1 cellular context compared by ENCODE assay signal in the genomic region with DNA sequence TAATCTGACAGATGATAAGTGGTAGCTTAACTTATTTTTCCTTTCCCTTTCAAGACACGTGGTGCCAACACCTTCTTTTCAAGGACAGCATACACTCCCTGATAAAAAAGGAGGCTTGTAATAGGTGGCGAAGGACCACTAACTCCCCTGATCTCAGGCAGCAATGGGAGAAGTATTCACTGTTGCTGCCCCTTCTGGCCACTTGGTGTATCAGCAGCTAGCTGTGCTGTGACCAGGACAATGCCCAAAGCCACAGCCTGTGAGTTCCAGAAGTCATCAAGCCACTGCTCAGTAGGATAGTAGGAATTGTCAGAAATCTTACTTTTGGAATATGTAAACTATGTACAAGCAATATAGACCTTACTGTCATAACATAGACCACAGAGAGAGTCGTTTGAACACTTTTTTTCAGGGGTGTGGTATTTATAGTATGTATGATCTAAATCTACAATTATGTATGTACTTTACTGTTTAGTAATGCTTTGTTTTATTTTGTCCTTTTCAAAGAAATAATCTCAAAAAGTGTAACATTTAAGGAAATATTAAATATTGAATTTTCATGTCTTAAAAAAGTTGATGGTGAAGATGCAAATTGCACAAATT.
TF ChIP-seq lines count a peak whose summit lies in the region.

No MANE protein-coding gene starts in this region.

TF ChIP-seq in GM12878, 131 proteins besides CTCF, POLR2A, EP300 and RAD21 (continued from another document):
- TF ChIP-seq, protein P1, sequence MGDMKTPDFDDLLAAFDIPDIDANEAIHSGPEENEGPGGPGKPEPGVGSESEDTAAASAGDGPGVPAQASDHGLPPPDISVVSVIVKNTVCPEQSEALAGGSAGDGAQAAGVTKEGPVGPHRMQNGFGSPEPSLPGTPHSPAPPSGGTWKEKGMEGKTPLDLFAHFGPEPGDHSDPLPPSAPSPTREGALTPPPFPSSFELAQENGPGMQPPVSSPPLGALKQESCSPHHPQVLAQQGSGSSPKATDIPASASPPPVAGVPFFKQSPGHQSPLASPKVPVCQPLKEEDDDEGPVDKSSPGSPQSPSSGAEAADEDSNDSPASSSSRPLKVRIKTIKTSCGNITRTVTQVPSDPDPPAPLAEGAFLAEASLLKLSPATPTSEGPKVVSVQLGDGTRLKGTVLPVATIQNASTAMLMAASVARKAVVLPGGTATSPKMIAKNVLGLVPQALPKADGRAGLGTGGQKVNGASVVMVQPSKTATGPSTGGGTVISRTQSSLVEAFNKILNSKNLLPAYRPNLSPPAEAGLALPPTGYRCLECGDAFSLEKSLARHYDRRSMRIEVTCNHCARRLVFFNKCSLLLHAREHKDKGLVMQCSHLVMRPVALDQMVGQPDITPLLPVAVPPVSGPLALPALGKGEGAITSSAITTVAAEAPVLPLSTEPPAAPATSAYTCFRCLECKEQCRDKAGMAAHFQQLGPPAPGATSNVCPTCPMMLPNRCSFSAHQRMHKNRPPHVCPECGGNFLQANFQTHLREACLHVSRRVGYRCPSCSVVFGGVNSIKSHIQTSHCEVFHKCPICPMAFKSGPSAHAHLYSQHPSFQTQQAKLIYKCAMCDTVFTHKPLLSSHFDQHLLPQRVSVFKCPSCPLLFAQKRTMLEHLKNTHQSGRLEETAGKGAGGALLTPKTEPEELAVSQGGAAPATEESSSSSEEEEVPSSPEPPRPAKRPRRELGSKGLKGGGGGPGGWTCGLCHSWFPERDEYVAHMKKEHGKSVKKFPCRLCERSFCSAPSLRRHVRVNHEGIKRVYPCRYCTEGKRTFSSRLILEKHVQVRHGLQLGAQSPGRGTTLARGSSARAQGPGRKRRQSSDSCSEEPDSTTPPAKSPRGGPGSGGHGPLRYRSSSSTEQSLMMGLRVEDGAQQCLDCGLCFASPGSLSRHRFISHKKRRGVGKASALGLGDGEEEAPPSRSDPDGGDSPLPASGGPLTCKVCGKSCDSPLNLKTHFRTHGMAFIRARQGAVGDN (IDR thresholded peaks at IDR 0.05): no peak
- TF ChIP-seq GATAD2B (conservative IDR thresholded peaks at IDR 0.05; ENCODE audit: low read depth) (no peak), RUNX3 (IDR thresholded peaks at IDR 0.05; ENCODE audit: low read length) (no peak), SREBF1 (IDR thresholded peaks at IDR 0.05; ENCODE audit: low read length) (no peak), STAT1 (conservative IDR thresholded peaks at IDR 0.05) (no peak), NBN (IDR thresholded peaks at IDR 0.05) (no peak), FOXK2 (IDR thresholded peaks at IDR 0.05) (no peak), YY1 (IDR thresholded peaks at IDR 0.05; ENCODE audit: low read depth, low read length) (no peak), JUND (IDR thresholded peaks at IDR 0.05; ENCODE audit: low read depth, low read length) (no peak), SMAD1 (IDR thresholded peaks at IDR 0.05; ENCODE audit: low read depth, partially characterized antibody) (no peak), NRF1 (conservative IDR thresholded peaks at IDR 0.05; ENCODE audit: low read depth, low read length) (no peak), MTA2 (IDR thresholded peaks at IDR 0.05; ENCODE audit: low read depth) (no peak), KDM1A (IDR thresholded peaks at IDR 0.05; ENCODE audit: borderline replicate concordance) (no peak), GABPA (IDR thresholded peaks at IDR 0.05; ENCODE audit: low read depth) (no peak), CHD4 (IDR thresholded peaks at IDR 0.05) (no peak), SREBF2 (IDR thresholded peaks at IDR 0.05; ENCODE audit: low read length) (no peak), YBX1 (IDR thresholded peaks at IDR 0.05) (no peak), BRCA1 (IDR thresholded peaks at IDR 0.05; ENCODE audit: low read depth, low read length) (no peak)
- TF ChIP-seq, protein P2, sequence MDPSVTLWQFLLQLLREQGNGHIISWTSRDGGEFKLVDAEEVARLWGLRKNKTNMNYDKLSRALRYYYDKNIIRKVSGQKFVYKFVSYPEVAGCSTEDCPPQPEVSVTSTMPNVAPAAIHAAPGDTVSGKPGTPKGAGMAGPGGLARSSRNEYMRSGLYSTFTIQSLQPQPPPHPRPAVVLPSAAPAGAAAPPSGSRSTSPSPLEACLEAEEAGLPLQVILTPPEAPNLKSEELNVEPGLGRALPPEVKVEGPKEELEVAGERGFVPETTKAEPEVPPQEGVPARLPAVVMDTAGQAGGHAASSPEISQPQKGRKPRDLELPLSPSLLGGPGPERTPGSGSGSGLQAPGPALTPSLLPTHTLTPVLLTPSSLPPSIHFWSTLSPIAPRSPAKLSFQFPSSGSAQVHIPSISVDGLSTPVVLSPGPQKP (IDR thresholded peaks at IDR 0.05; ENCODE audit: low read depth, low read length): no peak
